Comparison of ENCODE assay signal across 30 cellular contexts in the genomic region with DNA sequence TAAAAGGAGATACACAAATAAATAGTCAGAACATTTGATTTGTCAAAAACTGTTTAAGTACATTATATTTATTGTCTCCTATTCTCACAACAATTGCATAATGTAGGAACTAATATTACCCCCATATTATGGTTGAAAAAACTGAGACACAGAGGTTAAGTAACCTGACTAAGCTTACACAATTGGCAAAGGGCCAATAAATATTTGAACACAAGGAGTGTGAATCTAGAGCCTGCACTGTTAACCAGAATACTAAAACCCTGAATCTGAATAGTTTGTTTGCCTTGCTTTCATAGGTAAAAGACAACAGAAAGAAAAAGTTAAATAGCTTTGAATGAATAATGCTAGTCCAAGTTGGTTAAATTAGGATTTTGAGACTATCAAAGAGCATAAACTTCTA. TPM values are rescaled to one million over a fixed set of nuclear protein-coding genes. Genes with fewer than 3 reads are reported as not detected.
"Had no signal": no experiment of that assay in that cellular context is flagged by ENCODE, and none has a peak within 500 bp of the region (broad histone marks: within the 10 kb centered on the region; RNA-seq: fewer than 3 reads in every experiment).

No MANE protein-coding gene starts in this region.

- H3K36me3 ChIP-seq: Peyer's patch, SJCRH30 had no signal

- H3K27me3 Mint-ChIP-seq: activated CD8-positive, alpha-beta memory T cell treated with anti-CD3 and anti-CD28 coated beads, Interleukin-2, amount 10 ng/mL, durations not matched to agents 7 days and 5 days; activated naive CD4-positive, alpha-beta T cell treated with anti-CD3 and anti-CD28 coated beads, Interleukin-2, amount 50 U/mL, for 24 hours had no signal

- H3K4me3 ChIP-seq: body of pancreas, Peyer's patch, SJCRH30 had no signal

- H3K27ac Mint-ChIP-seq: activated CD8-positive, alpha-beta memory T cell treated with anti-CD3 and anti-CD28 coated beads, Interleukin-2, amount 10 ng/mL, durations not matched to agents 7 days and 5 days; activated naive CD4-positive, alpha-beta T cell treated with anti-CD3 and anti-CD28 coated beads, Interleukin-2, amount 50 U/mL, for 24 hours; activated T-cell treated with anti-CD3 and anti-CD28 coated beads, Interleukin-2, amount 50 U/mL, for 24 hours; activated T-helper 1 cell treated with anti-CD3 and anti-CD28 coated beads, Interleukin-12 subunit alpha, Interleukin-12 subunit beta, Interleukin-2, Interleukin-4 antibody, amounts not matched to agents 30 ng/mL and 10 ng/mL and 1 ng/mL, durations not matched to agents 14 hours and 24 hours and 36 hours; T-helper 1 cell treated with Interleukin-12 subunit alpha and Interleukin-12 subunit beta and Interleukin-4 antibody, amounts not matched to agents 30 μg/mL and 1 μg/mL, for 36 hours; WTC11 had no signal

- H3K27ac ChIP-seq: body of pancreas, Peyer's patch, RWPE1, SJCRH30 had no signal

- H3K36me3 Mint-ChIP-seq: activated CD8-positive, alpha-beta memory T cell treated with anti-CD3 and anti-CD28 coated beads, Interleukin-2, amount 10 ng/mL, durations not matched to agents 7 days and 5 days; activated naive CD4-positive, alpha-beta T cell treated with anti-CD3 and anti-CD28 coated beads, Interleukin-2, amount 50 U/mL, for 24 hours; WTC11 had no signal

- H3K27me3 ChIP-seq: body of pancreas, Peyer's patch, SJCRH30 had no signal

- H3K4me3 Mint-ChIP-seq: activated CD8-positive, alpha-beta memory T cell treated with anti-CD3 and anti-CD28 coated beads, Interleukin-2, amount 10 ng/mL, durations not matched to agents 7 days and 5 days; activated naive CD4-positive, alpha-beta T cell treated with anti-CD3 and anti-CD28 coated beads, Interleukin-2, amount 50 U/mL, for 24 hours; activated T-cell treated with anti-CD3 and anti-CD28 coated beads, Interleukin-2, amount 50 U/mL, for 24 hours; activated T-helper 1 cell treated with anti-CD3 and anti-CD28 coated beads, Interleukin-12 subunit alpha, Interleukin-12 subunit beta, Interleukin-2, Interleukin-4 antibody, amounts not matched to agents 30 ng/mL and 10 ng/mL and 1 ng/mL, durations not matched to agents 14 hours and 24 hours and 36 hours; T-helper 1 cell treated with Interleukin-12 subunit alpha and Interleukin-12 subunit beta and Interleukin-4 antibody, amounts not matched to agents 30 μg/mL and 1 μg/mL, for 36 hours; WTC11 had no signal

- H3K4me1 Mint-ChIP-seq: activated CD8-positive, alpha-beta memory T cell treated with anti-CD3 and anti-CD28 coated beads, Interleukin-2, amount 10 ng/mL, durations not matched to agents 7 days and 5 days; activated naive CD4-positive, alpha-beta T cell treated with anti-CD3 and anti-CD28 coated beads, Interleukin-2, amount 50 U/mL, for 24 hours had no signal

- H3K4me1 ChIP-seq: body of pancreas, Peyer's patch, SJCRH30 had no signal

- H3K9me3 Mint-ChIP-seq: activated naive CD4-positive, alpha-beta T cell treated with anti-CD3 and anti-CD28 coated beads, Interleukin-2, amount 50 U/mL, for 24 hours; activated T-cell treated with anti-CD3 and anti-CD28 coated beads, Interleukin-2, amount 50 U/mL, for 24 hours; activated T-helper 1 cell treated with anti-CD3 and anti-CD28 coated beads, Interleukin-12 subunit alpha, Interleukin-12 subunit beta, Interleukin-2, Interleukin-4 antibody, amounts not matched to agents 30 ng/mL and 10 ng/mL and 1 ng/mL, durations not matched to agents 14 hours and 24 hours and 36 hours; T-helper 1 cell treated with Interleukin-12 subunit alpha and Interleukin-12 subunit beta and Interleukin-4 antibody, amounts not matched to agents 30 μg/mL and 1 μg/mL, for 36 hours; WTC11 had no signal

- DNase-seq: activated CD4-positive, alpha-beta T cell treated with anti-CD3 and anti-CD28 coated beads for 48 hours; activated CD4-positive, alpha-beta T cell treated with anti-CD3 and anti-CD28 coated beads, Interleukin-2, amount 50 U/mL, for 4 hours; activated CD4-positive, CD25-positive, alpha-beta regulatory T cell treated with anti-CD3 and anti-CD28 coated beads, Interleukin-2, amount 50 U/mL, for 72 hours; activated CD8-positive, alpha-beta memory T cell treated with anti-CD3 and anti-CD28 coated beads, Interleukin-2, amount 10 ng/mL, durations not matched to agents 7 days and 5 days; activated effector memory CD4-positive, alpha-beta T cell treated with Interleukin-2 at 50 U/mL for 16 hours; activated naive CD4-positive, alpha-beta T cell; activated T-cell treated with anti-CD3 and anti-CD28 coated beads, Interleukin-2, amount 50 U/mL, for 24 hours; aorta; body of pancreas; central memory CD4-positive, alpha-beta T cell; MM.1S; NCI-H1105; NCI-H1436; NCI-H187; NCI-H2081; NCI-H2171 treated with DMSO at 0.1 percent for 48 hours; NCI-H226; NCI-H526; NK-92 treated with Interleukin-12 subunit alpha and Interleukin-12 subunit beta, amount 100 ng/mL, for 24 hours; OCI-M1; Peyer's patch; Right ventricle myocardium superior; SJCRH30 had no signal

- FAIRE-seq: bronchial epithelial cell had no signal

- H3K9me3 ChIP-seq: body of pancreas, Peyer's patch, SJCRH30 had no signal

- ATAC-seq: activated CD8-positive, alpha-beta memory T cell treated with anti-CD3 and anti-CD28 coated beads, Interleukin-2, amount 10 ng/mL, durations not matched to agents 7 days and 5 days; body of pancreas; WTC11 had no signal

RNA-seq across cellular contexts. Expression of a gene that starts 55.2 kb away (rescaled TPM):
- total RNA-seq: activated CD8-positive, alpha-beta memory T cell treated with anti-CD3 and anti-CD28 coated beads, Interleukin-2, amount 10 ng/mL, durations not matched to agents 7 days and 5 days; activated T-helper 1 cell treated with anti-CD3 and anti-CD28 coated beads, Interleukin-12 subunit alpha, Interleukin-12 subunit beta, Interleukin-2, Interleukin-4 antibody, amounts not matched to agents 30 ng/mL and 10 ng/mL and 1 ng/mL, durations not matched to agents 14 hours and 24 hours and 36 hours; chondrocyte; Peyer's patch; Right ventricle myocardium superior; SJCRH30; WTC11 had no signal
